Comparison of ENCODE assay signal across 1 cellular context in the genomic region with DNA sequence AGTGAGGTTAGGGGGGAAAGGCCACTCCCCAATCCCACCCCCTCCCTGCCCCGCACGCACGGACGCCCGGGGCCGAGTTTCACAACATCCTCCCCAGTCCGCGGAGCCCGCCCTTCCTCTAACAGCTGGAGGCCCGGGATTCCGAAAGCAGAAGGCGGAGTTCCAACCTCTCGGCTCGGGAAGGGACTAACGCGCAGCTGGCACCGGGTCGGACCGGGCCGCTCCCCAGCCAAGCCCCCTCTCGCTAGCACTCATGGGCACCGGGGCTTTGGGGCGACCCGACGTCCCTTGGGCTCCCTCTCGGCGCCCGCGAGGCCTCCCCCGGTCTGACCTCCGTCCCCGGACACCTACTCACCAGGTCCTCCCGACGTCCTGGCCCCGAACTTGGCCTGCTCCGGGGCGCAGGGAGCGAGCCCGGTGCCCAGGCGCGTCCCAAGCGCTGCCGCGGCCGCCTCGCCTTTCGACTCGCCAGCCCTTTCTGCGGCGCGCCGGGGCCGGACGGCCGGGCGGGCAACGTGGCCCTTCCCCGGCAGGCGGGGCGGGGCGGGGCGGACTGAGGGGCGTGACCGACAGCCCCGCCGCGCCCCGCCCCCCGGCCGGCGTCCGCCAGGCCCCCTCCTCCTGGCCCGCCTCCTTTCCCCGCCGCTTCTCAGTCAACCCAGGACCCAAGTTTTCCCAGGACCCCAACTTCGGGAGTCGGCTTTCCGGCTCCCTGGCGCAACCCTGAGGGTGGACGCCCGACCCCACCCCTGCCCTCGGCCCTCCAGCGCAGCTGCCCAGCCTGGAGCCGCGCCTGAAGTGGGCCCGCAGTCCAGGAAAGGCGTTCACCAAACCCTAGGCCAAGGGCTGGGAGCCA.
TF ChIP-seq lines count a peak whose summit lies in the region.

Gene MGAT1 (minus strand): TSS at position 482 of the 856 bp plus-strand sequence. CDS start 9,835 bp downstream, outside the sequence.

TF ChIP-seq in HepG2, 621 proteins besides CTCF, POLR2A, EP300 and RAD21 (continued from another document):
- TF ChIP-seq, protein P1, sequence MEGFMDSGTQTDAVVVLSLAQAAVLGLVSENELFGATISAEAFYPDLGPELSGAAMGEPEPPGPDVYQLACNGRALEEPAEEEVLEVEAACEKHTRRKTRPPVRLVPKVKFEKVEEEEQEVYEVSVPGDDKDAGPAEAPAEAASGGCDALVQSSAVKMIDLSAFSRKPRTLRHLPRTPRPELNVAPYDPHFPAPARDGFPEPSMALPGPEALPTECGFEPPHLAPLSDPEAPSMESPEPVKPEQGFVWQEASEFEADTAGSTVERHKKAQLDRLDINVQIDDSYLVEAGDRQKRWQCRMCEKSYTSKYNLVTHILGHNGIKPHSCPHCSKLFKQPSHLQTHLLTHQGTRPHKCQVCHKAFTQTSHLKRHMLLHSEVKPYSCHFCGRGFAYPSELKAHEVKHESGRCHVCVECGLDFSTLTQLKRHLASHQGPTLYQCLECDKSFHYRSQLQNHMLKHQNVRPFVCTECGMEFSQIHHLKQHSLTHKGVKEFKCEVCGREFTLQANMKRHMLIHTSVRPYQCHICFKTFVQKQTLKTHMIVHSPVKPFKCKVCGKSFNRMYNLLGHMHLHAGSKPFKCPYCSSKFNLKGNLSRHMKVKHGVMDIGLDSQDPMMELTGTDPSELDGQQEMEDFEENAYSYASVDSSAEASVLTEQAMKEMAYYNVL (CRISPR knock-in tag; IDR thresholded peaks at IDR 0.05; ENCODE audit: borderline replicate concordance) = peak; percentile 54; the same call in 1 of the 2 replicates
- no peak for TF ChIP-seq ZBTB7A (CRISPR knock-in tag; IDR thresholded peaks at IDR 0.05)
- TF ChIP-seq FOXA1 (IDR thresholded peaks at IDR 0.05) = no peak
- no peak for TF ChIP-seq FOXA1 (CRISPR knock-in tag; IDR thresholded peaks at IDR 0.05)
- TF ChIP-seq MATR3 (CRISPR knock-in tag; IDR thresholded peaks at IDR 0.05) = no peak
- TF ChIP-seq HES4 (CRISPR knock-in tag; IDR thresholded peaks at IDR 0.05; ENCODE audit: borderline replicate concordance) = peak; percentile 63
- TF ChIP-seq, protein P2, sequence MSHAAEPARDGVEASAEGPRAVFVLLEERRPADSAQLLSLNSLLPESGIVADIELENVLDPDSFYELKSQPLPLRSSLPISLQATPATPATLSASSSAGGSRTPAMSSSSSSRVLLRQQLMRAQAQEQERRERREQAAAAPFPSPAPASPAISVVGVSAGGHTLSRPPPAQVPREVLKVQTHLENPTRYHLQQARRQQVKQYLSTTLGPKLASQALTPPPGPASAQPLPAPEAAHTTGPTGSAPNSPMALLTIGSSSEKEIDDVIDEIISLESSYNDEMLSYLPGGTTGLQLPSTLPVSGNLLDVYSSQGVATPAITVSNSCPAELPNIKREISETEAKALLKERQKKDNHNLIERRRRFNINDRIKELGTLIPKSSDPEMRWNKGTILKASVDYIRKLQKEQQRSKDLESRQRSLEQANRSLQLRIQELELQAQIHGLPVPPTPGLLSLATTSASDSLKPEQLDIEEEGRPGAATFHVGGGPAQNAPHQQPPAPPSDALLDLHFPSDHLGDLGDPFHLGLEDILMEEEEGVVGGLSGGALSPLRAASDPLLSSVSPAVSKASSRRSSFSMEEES (CRISPR knock-in tag; IDR thresholded peaks at IDR 0.05) = no peak
- TF ChIP-seq ZNF563 (CRISPR knock-in tag; IDR thresholded peaks at IDR 0.05) = peak; percentile 67; the same call in 1 of the 2 replicates
- peak; percentile 70; the same call in 1 of the 3 replicates for TF ChIP-seq MXI1 (IDR thresholded peaks at IDR 0.05; ENCODE audit: borderline replicate concordance, low read depth, low read length)
- TF ChIP-seq, protein P3, sequence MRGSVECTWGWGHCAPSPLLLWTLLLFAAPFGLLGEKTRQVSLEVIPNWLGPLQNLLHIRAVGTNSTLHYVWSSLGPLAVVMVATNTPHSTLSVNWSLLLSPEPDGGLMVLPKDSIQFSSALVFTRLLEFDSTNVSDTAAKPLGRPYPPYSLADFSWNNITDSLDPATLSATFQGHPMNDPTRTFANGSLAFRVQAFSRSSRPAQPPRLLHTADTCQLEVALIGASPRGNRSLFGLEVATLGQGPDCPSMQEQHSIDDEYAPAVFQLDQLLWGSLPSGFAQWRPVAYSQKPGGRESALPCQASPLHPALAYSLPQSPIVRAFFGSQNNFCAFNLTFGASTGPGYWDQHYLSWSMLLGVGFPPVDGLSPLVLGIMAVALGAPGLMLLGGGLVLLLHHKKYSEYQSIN (CRISPR knock-in tag; IDR thresholded peaks at IDR 0.05; ENCODE audit: borderline replicate concordance) = no peak
- TF ChIP-seq TEF (CRISPR knock-in tag; IDR thresholded peaks at IDR 0.05) = no peak
- no peak for TF ChIP-seq MIER3 (CRISPR knock-in tag; IDR thresholded peaks at IDR 0.05; ENCODE audit: borderline replicate concordance)
- peak; percentile 49; the same call in 1 of the 2 replicates for TF ChIP-seq KDM2A (CRISPR knock-in tag; IDR thresholded peaks at IDR 0.05; ENCODE audit: borderline replicate concordance, low read depth)
- TF ChIP-seq RBFOX2 (IDR thresholded peaks at IDR 0.05; ENCODE audit: low read depth, low read length) = peak; percentile 90
- TF ChIP-seq ZBTB38 (CRISPR knock-in tag; IDR thresholded peaks at IDR 0.05) = peak; percentile 60; the same call in 1 of the 2 replicates
- peak; percentile 91 for TF ChIP-seq YEATS4 (CRISPR knock-in tag; IDR thresholded peaks at IDR 0.05; ENCODE audit: borderline replicate concordance)
- peak; percentile 39; the same call in 1 of the 2 replicates for TF ChIP-seq BCL3 (CRISPR knock-in tag; IDR thresholded peaks at IDR 0.05)
- TF ChIP-seq ZNF747 (CRISPR knock-in tag; IDR thresholded peaks at IDR 0.05; ENCODE audit: borderline replicate concordance) = no peak
- no peak for TF ChIP-seq ZFP36 (IDR thresholded peaks at IDR 0.05; ENCODE audit: borderline replicate concordance, low read depth, low read length, partially characterized antibody)
- TF ChIP-seq, protein P4, sequence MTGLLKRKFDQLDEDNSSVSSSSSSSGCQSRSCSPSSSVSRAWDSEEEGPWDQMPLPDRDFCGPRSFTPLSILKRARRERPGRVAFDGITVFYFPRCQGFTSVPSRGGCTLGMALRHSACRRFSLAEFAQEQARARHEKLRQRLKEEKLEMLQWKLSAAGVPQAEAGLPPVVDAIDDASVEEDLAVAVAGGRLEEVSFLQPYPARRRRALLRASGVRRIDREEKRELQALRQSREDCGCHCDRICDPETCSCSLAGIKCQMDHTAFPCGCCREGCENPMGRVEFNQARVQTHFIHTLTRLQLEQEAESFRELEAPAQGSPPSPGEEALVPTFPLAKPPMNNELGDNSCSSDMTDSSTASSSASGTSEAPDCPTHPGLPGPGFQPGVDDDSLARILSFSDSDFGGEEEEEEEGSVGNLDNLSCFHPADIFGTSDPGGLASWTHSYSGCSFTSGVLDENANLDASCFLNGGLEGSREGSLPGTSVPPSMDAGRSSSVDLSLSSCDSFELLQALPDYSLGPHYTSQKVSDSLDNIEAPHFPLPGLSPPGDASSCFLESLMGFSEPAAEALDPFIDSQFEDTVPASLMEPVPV (CRISPR knock-in tag; IDR thresholded peaks at IDR 0.05) = no peak
- no peak for TF ChIP-seq ATRX (CRISPR knock-in tag; IDR thresholded peaks at IDR 0.05; ENCODE audit: borderline replicate concordance)
- no peak; the same call in 1 of the 2 replicates for TF ChIP-seq ZNF274 (CRISPR knock-in tag; IDR thresholded peaks at IDR 0.05)
- TF ChIP-seq, protein P5, sequence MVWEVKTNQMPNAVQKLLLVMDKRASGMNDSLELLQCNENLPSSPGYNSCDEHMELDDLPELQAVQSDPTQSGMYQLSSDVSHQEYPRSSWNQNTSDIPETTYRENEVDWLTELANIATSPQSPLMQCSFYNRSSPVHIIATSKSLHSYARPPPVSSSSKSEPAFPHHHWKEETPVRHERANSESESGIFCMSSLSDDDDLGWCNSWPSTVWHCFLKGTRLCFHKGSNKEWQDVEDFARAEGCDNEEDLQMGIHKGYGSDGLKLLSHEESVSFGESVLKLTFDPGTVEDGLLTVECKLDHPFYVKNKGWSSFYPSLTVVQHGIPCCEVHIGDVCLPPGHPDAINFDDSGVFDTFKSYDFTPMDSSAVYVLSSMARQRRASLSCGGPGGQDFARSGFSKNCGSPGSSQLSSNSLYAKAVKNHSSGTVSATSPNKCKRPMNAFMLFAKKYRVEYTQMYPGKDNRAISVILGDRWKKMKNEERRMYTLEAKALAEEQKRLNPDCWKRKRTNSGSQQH (CRISPR knock-in tag; IDR thresholded peaks at IDR 0.05; ENCODE audit: low read depth) = no peak
- TF ChIP-seq PCBP1 (IDR thresholded peaks at IDR 0.05; ENCODE audit: borderline replicate concordance, low read depth, low read length) = no peak
- TF ChIP-seq, protein P6, sequence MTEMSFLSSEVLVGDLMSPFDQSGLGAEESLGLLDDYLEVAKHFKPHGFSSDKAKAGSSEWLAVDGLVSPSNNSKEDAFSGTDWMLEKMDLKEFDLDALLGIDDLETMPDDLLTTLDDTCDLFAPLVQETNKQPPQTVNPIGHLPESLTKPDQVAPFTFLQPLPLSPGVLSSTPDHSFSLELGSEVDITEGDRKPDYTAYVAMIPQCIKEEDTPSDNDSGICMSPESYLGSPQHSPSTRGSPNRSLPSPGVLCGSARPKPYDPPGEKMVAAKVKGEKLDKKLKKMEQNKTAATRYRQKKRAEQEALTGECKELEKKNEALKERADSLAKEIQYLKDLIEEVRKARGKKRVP (CRISPR knock-in tag; IDR thresholded peaks at IDR 0.05) = no peak
- no peak for TF ChIP-seq SKI (IDR thresholded peaks at IDR 0.05; ENCODE audit: partially characterized antibody)
- peak; percentile 67; the same call in 1 of the 2 replicates for TF ChIP-seq GTF3A (CRISPR knock-in tag; conservative IDR thresholded peaks at IDR 0.05)
- TF ChIP-seq SNAI1 (CRISPR knock-in tag; IDR thresholded peaks at IDR 0.05; ENCODE audit: borderline replicate concordance) = no peak
- no peak for TF ChIP-seq ZFAT (CRISPR knock-in tag; conservative IDR thresholded peaks at IDR 0.05)
- TF ChIP-seq ZNF543 (CRISPR knock-in tag; IDR thresholded peaks at IDR 0.05) = peak; percentile 88; the same call in 1 of the 2 replicates
- TF ChIP-seq, protein P7, sequence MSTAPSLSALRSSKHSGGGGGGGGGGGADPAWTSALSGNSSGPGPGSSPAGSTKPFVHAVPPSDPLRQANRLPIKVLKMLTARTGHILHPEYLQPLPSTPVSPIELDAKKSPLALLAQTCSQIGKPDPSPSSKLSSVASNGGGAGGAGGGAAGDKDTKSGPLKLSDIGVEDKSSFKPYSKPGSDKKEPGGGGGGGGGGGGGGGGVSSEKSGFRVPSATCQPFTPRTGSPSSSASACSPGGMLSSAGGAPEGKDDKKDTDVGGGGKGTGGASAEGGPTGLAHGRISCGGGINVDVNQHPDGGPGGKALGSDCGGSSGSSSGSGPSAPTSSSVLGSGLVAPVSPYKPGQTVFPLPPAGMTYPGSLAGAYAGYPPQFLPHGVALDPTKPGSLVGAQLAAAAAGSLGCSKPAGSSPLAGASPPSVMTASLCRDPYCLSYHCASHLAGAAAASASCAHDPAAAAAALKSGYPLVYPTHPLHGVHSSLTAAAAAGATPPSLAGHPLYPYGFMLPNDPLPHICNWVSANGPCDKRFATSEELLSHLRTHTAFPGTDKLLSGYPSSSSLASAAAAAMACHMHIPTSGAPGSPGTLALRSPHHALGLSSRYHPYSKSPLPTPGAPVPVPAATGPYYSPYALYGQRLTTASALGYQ (CRISPR knock-in tag; IDR thresholded peaks at IDR 0.05) = no peak
- no peak for TF ChIP-seq CHD4 (IDR thresholded peaks at IDR 0.05; ENCODE audit: borderline replicate concordance, low read length)
- TF ChIP-seq ZNF160 (CRISPR knock-in tag; IDR thresholded peaks at IDR 0.05) = 0 out of 2 replicates have a peak, but pooled peaks have one; percentile 56
- TF ChIP-seq, protein P8, sequence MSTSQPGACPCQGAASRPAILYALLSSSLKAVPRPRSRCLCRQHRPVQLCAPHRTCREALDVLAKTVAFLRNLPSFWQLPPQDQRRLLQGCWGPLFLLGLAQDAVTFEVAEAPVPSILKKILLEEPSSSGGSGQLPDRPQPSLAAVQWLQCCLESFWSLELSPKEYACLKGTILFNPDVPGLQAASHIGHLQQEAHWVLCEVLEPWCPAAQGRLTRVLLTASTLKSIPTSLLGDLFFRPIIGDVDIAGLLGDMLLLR (CRISPR knock-in tag; IDR thresholded peaks at IDR 0.05) = 0 out of 2 replicates have a peak, but pooled peaks have one; percentile 44
- TF ChIP-seq KLF15 (CRISPR knock-in tag; IDR thresholded peaks at IDR 0.05; ENCODE audit: borderline replicate concordance) = no peak
- TF ChIP-seq MXD4 (CRISPR knock-in tag; IDR thresholded peaks at IDR 0.05) = peak; percentile 61
- TF ChIP-seq ZSCAN20 (CRISPR knock-in tag; IDR thresholded peaks at IDR 0.05; ENCODE audit: borderline replicate concordance) = 0 out of 2 replicates have a peak, but pooled peaks have one; percentile 19
- TF ChIP-seq MAFK (conservative IDR thresholded peaks at IDR 0.05 in 1 of 2, IDR thresholded peaks at IDR 0.05 in 1 of 2; ENCODE audit: low read length in 2 of 2) = no peak
- TF ChIP-seq HCFC1 (IDR thresholded peaks at IDR 0.05; ENCODE audit: low read depth, low read length) = no peak
- TF ChIP-seq, protein P9, sequence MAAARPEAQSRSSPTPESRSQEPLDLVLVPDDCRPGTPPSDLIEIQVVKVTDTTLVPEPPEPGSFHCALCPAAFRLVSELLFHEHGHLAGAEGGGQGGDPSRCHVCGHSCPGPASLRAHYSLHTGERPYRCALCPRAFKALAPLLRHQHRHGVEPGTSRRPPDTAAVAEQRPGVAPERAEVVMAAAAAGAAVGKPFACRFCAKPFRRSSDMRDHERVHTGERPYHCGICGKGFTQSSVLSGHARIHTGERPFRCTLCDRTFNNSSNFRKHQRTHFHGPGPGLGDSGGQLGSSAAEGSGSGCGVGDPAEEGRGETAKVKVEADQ (CRISPR knock-in tag; IDR thresholded peaks at IDR 0.05; ENCODE audit: borderline replicate concordance) = peak; percentile 38; the same call in 1 of the 2 replicates
- no peak for TF ChIP-seq ZNF550 (CRISPR knock-in tag; IDR thresholded peaks at IDR 0.05; ENCODE audit: borderline replicate concordance)
- TF ChIP-seq BRD4 (CRISPR knock-in tag; IDR thresholded peaks at IDR 0.05) = no peak
- TF ChIP-seq ZNF552 (CRISPR knock-in tag; IDR thresholded peaks at IDR 0.05; ENCODE audit: borderline replicate concordance) = no peak; the same call in 1 of the 2 replicates
- TF ChIP-seq NAIF1 (CRISPR knock-in tag; IDR thresholded peaks at IDR 0.05; ENCODE audit: borderline replicate concordance) = no peak
- TF ChIP-seq ZNF772 (CRISPR knock-in tag; IDR thresholded peaks at IDR 0.05) = peak; percentile 63; the same call in 1 of the 2 replicates
- no peak for TF ChIP-seq ATAD3A (CRISPR knock-in tag; IDR thresholded peaks at IDR 0.05)
